1 cellular context compared by ENCODE assay signal in genomic region chr17:27940503-27940902, GRCh38.
TF ChIP-seq lines count a peak whose summit lies in the region.

No MANE protein-coding gene starts in this region.

TF ChIP-seq in WTC11, 78 proteins besides CTCF, POLR2A, EP300 and RAD21 (continued from another document):
- no peak for TF ChIP-seq FOXP4 (CRISPR knock-in tag; IDR thresholded peaks at IDR 0.05)
